20 cellular contexts compared by ENCODE assay signal in the genomic region with DNA sequence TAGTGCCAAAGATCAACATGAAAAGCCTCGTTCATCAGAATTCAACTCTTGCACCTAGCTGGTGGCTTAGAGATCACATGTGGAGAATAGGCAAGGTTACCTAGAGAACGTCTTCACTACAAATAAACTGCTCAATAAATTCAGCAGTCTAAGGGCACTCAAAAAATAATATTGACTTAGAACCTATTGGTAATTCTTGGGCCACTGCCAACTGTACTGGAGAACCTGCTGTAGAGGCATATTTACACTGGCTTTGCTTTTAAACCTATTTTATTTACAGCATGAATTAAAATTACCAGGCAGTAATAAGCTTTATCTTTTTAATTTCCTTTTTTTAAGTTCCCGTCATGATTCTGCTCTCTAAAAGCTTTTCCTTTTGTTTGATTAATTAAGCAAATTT.
A peak's percentile ranks its signal among the peaks of the same experiment; 100 is the strongest.
DNase-seq lines count a peak whose midpoint lies in the region; TF ChIP-seq lines count a peak whose summit lies in the region.
"Had no signal": no experiment of that assay in that cellular context is flagged by ENCODE, and none has a peak within 500 bp of the region (broad histone marks: within the 10 kb centered on the region; RNA-seq: fewer than 3 reads in every experiment).

No MANE protein-coding gene starts in this region.

- peak; percentile 78 for DNase-seq in DMS153 treated with DMSO at 0.1 percent for 48 hours (lab: John Stamatoyannopoulos, UW; ENCODE audit: unreplicated experiment)
- DNase-seq in LNCaP clone FGC (ENCODE audit: low read depth) = peak; percentile 75
- peak; percentile 43 for DNase-seq in NCI-H345 treated with DMSO at 0.1 percent for 48 hours (lab: John Stamatoyannopoulos, UW; ENCODE audit: unreplicated experiment)
- peak; percentile 32 for DNase-seq in choroid plexus epithelial cell (ENCODE audit: low read depth)
- no peak for DNase-seq in GF-D8 (lab: John Stamatoyannopoulos, UW)
- no peak for DNase-seq in HuH-7 (ENCODE audit: low spot score)
- no peak for DNase-seq in iPS-NIHi11 (ENCODE audit: low spot score)
- DNase-seq: activated CD4-positive, alpha-beta T cell treated with anti-CD3 and anti-CD28 coated beads, Interleukin-2, amount 50 U/mL, for 1 hour; activated CD8-positive, alpha-beta memory T cell treated with anti-CD3 and anti-CD28 coated beads, Interleukin-2, amount 10 ng/mL, durations not matched to agents 7 days and 5 days; anterior cingulate cortex; caudate nucleus; CD4-positive, CD25-positive, alpha-beta regulatory T cell; DMS79; heart left ventricle; left colon; NCI-H146; NCI-H526 treated with DMSO at 0.1 percent for 48 hours; T-helper 9 cell; thyroid gland had no signal

- no peak overlapping the region for H3K4me3 ChIP-seq in LNCaP clone FGC (ENCODE audit: low read depth, low read length)
- H3K4me3 ChIP-seq in choroid plexus epithelial cell (ENCODE audit: low read depth, low read length) = no peak overlapping the region
- H3K4me3 ChIP-seq: GM23338, heart left ventricle, thyroid gland had no signal

- TF ChIP-seq CTCF in LNCaP clone FGC (IDR thresholded peaks at IDR 0.05; ENCODE audit: control insufficient read depth, extremely low read depth, insufficient read depth) (no peak), choroid plexus epithelial cell (conservative IDR thresholded peaks at IDR 0.05; ENCODE audit: low read depth, low read length) (no peak)

Comparison
In these comparisons a context has a peak if more than half of its experiments do, and no peak if none do; other contexts are left out.
1. DNase-seq: peak in DMS153 treated with DMSO at 0.1 percent for 48 hours (single experiment), LNCaP clone FGC (single experiment), NCI-H345 treated with DMSO at 0.1 percent for 48 hours (single experiment) and choroid plexus epithelial cell (single experiment); none in GF-D8 (single experiment), HuH-7 (single experiment) and iPS-NIHi11 (single experiment).